28 cellular contexts compared by ENCODE assay signal in the genomic region with DNA sequence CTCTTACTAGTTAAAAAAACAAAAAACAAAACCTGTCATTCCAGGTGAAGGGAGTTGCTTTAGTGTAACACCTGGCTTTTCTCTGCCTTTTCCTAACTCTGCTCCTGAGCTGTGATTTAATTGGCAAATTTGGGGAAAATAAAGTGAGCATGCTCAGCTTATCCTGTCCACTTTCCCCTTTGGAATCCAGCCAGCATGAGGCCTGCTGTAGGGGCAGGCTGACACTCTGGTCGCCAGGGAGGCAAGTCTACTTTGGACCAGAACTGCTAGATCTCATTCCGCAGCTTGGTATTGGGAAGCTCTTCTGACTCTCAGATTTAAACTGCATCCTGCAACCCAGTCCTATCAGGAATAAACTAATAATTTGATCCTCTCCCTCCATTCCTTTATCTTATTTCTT. TPM values are rescaled to one million over a fixed set of nuclear protein-coding genes. Genes with fewer than 3 reads are reported as not detected.
"Had no signal": no experiment of that assay in that cellular context is flagged by ENCODE, and none has a peak within 500 bp of the region (broad histone marks: within the 10 kb centered on the region; RNA-seq: fewer than 3 reads in every experiment).

No MANE protein-coding gene starts in this region.

- H2AFZ ChIP-seq: hepatocyte had no signal

- H3K27me3 ChIP-seq: colonic mucosa, gastroesophageal sphincter, hepatocyte, right atrium auricular region, upper lobe of left lung had no signal

- H3K9me3 ChIP-seq: colonic mucosa, gastroesophageal sphincter, right atrium auricular region, upper lobe of left lung had no signal

- H3K36me3 ChIP-seq: colonic mucosa, gastroesophageal sphincter, right atrium auricular region, upper lobe of left lung had no signal

- H3K27ac ChIP-seq: colonic mucosa, epithelial cell of prostate, gastroesophageal sphincter, hepatocyte, right atrium auricular region, upper lobe of left lung had no signal

- H3K36me3 Mint-ChIP-seq: WTC11 had no signal

- H3K27ac Mint-ChIP-seq: activated CD8-positive, alpha-beta T cell treated with anti-CD3 and anti-CD28 coated beads for 36 hours; activated naive CD8-positive, alpha-beta T cell; activated T-cell treated with anti-CD3 and anti-CD28 coated beads, Interleukin-2, amount 50 U/mL, for 72 hours; stimulated activated memory B cell treated with anti-CD40 and anti-IgM and Interleukin-4, amounts not matched to agents 10 μg/mL and 1 μg/mL and 100 μg/mL, for 72 hours; stimulated activated naive CD8-positive, alpha-beta T cell treated with anti-CD3 and anti-CD28 coated beads, Interleukin-15, amount 100 ng/mL, for 72 hours; T-helper 1 cell treated with Interleukin-12 subunit alpha and Interleukin-12 subunit beta and Interleukin-4 antibody, amounts not matched to agents 30 μg/mL and 1 μg/mL, for 36 hours; WTC11 had no signal

- H3K4me1 ChIP-seq: colonic mucosa, right atrium auricular region had no signal

- H3K9me3 Mint-ChIP-seq: activated CD8-positive, alpha-beta T cell treated with anti-CD3 and anti-CD28 coated beads for 36 hours; activated T-cell treated with anti-CD3 and anti-CD28 coated beads, Interleukin-2, amount 50 U/mL, for 72 hours; naive thymus-derived CD8-positive, alpha-beta T cell; neural crest cell; stimulated activated memory B cell treated with anti-CD40 and anti-IgM and Interleukin-4, amounts not matched to agents 10 μg/mL and 1 μg/mL and 100 μg/mL, for 72 hours; stimulated activated naive CD8-positive, alpha-beta T cell treated with anti-CD3 and anti-CD28 coated beads, Interleukin-15, amount 100 ng/mL, for 72 hours; T-helper 1 cell treated with Interleukin-12 subunit alpha and Interleukin-12 subunit beta and Interleukin-4 antibody, amounts not matched to agents 30 μg/mL and 1 μg/mL, for 36 hours had no signal

- H3K79me2 ChIP-seq: hepatocyte had no signal

- ATAC-seq: activated CD8-positive, alpha-beta T cell treated with anti-CD3 and anti-CD28 coated beads for 36 hours; activated T-cell treated with anti-CD3 and anti-CD28 coated beads, Interleukin-2, amount 50 U/mL, for 72 hours; gastroesophageal sphincter; left cardiac atrium; naive thymus-derived CD8-positive, alpha-beta T cell; stimulated activated memory B cell treated with anti-CD40 and anti-IgM and Interleukin-4, amounts not matched to agents 10 μg/mL and 1 μg/mL and 100 μg/mL, for 72 hours; stimulated activated naive CD8-positive, alpha-beta T cell treated with anti-CD3 and anti-CD28 coated beads, Interleukin-15, amount 100 ng/mL, for 72 hours; WTC11 had no signal

- H3K27me3 Mint-ChIP-seq: activated CD8-positive, alpha-beta T cell treated with anti-CD3 and anti-CD28 coated beads for 36 hours; activated naive CD8-positive, alpha-beta T cell; naive thymus-derived CD8-positive, alpha-beta T cell; stimulated activated memory B cell treated with anti-CD40 and anti-IgM and Interleukin-4, amounts not matched to agents 10 μg/mL and 1 μg/mL and 100 μg/mL, for 72 hours; stimulated activated naive CD8-positive, alpha-beta T cell treated with anti-CD3 and anti-CD28 coated beads, Interleukin-15, amount 100 ng/mL, for 72 hours had no signal

- DNase-seq: activated CD4-positive, alpha-beta T cell treated with anti-CD3 and anti-CD28 coated beads for 1 hour; activated CD4-positive, alpha-beta T cell treated with anti-CD3 and anti-CD28 coated beads, Interleukin-2, amount 50 U/mL, for 1 hour; activated CD8-positive, alpha-beta T cell treated with anti-CD3 and anti-CD28 coated beads for 36 hours; activated naive CD4-positive, alpha-beta T cell; activated T-cell treated with anti-CD3 and anti-CD28 coated beads, Interleukin-2, amount 50 U/mL, for 72 hours; anterior cingulate cortex; cerebellar nuclear complex; colonic mucosa; effector CD8-positive, alpha-beta T cell; left cardiac atrium; naive thymus-derived CD8-positive, alpha-beta T cell; nucleus accumbens; stimulated activated CD4-positive, alpha-beta T cell treated with anti-CD3 and anti-CD28 coated beads, Interleukin-1b, Interleukin-23, amount 100 ng/mL, for 48 hours; stimulated activated CD4-positive, alpha-beta T cell treated with anti-CD3 and anti-CD28 coated beads, Interleukin-4, amount 100 ng/mL, for 4 hours; stimulated activated CD8-positive, alpha-beta memory T cell treated with anti-CD3 and anti-CD28 coated beads, Interleukin-4, amount 100 ng/mL, for 48 hours; stimulated activated naive CD8-positive, alpha-beta T cell treated with anti-CD3 and anti-CD28 coated beads, Interleukin-15, amount 100 ng/mL, for 72 hours; substantia nigra; upper lobe of left lung had no signal

- H3K4me3 Mint-ChIP-seq: activated CD8-positive, alpha-beta T cell treated with anti-CD3 and anti-CD28 coated beads for 36 hours; activated naive CD8-positive, alpha-beta T cell; activated T-cell treated with anti-CD3 and anti-CD28 coated beads, Interleukin-2, amount 50 U/mL, for 72 hours; naive thymus-derived CD8-positive, alpha-beta T cell; neural crest cell; stimulated activated memory B cell treated with anti-CD40 and anti-IgM and Interleukin-4, amounts not matched to agents 10 μg/mL and 1 μg/mL and 100 μg/mL, for 72 hours; stimulated activated naive CD8-positive, alpha-beta T cell treated with anti-CD3 and anti-CD28 coated beads, Interleukin-15, amount 100 ng/mL, for 72 hours; T-helper 1 cell treated with Interleukin-12 subunit alpha and Interleukin-12 subunit beta and Interleukin-4 antibody, amounts not matched to agents 30 μg/mL and 1 μg/mL, for 36 hours; WTC11 had no signal

- H3K4me3 ChIP-seq: colonic mucosa, gastroesophageal sphincter, hepatocyte, right atrium auricular region, smooth muscle cell, upper lobe of left lung had no signal

- H3K4me2 ChIP-seq: hepatocyte, smooth muscle cell had no signal

- H3K4me1 Mint-ChIP-seq: neural crest cell had no signal

RNA-seq across cellular contexts. Expression of gene GPR19, which starts 51.3 kb away (rescaled TPM):
- total RNA-seq: left cardiac atrium, right atrium auricular region, upper lobe of left lung had no signal
